In genomic region chr10:110843031-110843430, GRCh38 we compare ENCODE assay signal across 8 cellular contexts. TPM values are rescaled to one million over a fixed set of nuclear protein-coding genes. Genes with fewer than 3 reads are reported as not detected.
DNase-seq lines count a peak whose midpoint lies in the region; ATAC-seq and TF ChIP-seq lines count a peak whose summit lies in the region.

No MANE protein-coding gene starts in this region.

- no peaks in the 10 kb centered on the region for H3K9me3 Mint-ChIP-seq in central memory CD8-positive, alpha-beta T cell

- no peak for TF ChIP-seq CTCF in upper lobe of right lung (IDR thresholded peaks at IDR 0.05)

- DNase-seq in MV-4-11 (lab: John Stamatoyannopoulos, UW): peak; percentile 74
- peak in 1 of 2 donors; percentile 35 for DNase-seq in central memory CD8-positive, alpha-beta T cell (ENCODE audit: low spot score in 2 of 2)
- no peak for DNase-seq in upper lobe of right lung
- DNase-seq in ureter (ENCODE audit: low spot score): no peak
- DNase-seq in SW 1271 (lab: John Stamatoyannopoulos, UW): no peak
- no peak for DNase-seq in occipital lobe (lab: John Stamatoyannopoulos, UW)

- no peaks in the 10 kb centered on the region for H3K36me3 Mint-ChIP-seq in central memory CD8-positive, alpha-beta T cell (ENCODE audit: insufficient read depth)

- no peaks in the 10 kb centered on the region for H3K9me3 ChIP-seq in upper lobe of right lung

- no peaks in the 10 kb centered on the region for H3K27me3 Mint-ChIP-seq in central memory CD8-positive, alpha-beta T cell

- H3K4me1 ChIP-seq in upper lobe of right lung: no peaks in the 10 kb centered on the region

- H3K4me1 Mint-ChIP-seq in central memory CD8-positive, alpha-beta T cell: peaks cover 65% of the 10 kb centered on the region

- no peak overlapping the region for H3K4me3 ChIP-seq in upper lobe of right lung

- peak overlapping the region; percentile 34 for H3K4me3 Mint-ChIP-seq in central memory CD8-positive, alpha-beta T cell

- H3K27ac Mint-ChIP-seq in central memory CD8-positive, alpha-beta T cell (ENCODE audit: low read depth): peak overlapping the region; percentile 66

- no peak overlapping the region for H3K27ac ChIP-seq in upper lobe of right lung

- H3K27me3 ChIP-seq in upper lobe of right lung: no peaks in the 10 kb centered on the region

- intact Hi-C loops in upper lobe of right lung (cut with DNase I): no loop called here

- no peaks in the 10 kb centered on the region for H3K36me3 ChIP-seq in upper lobe of right lung

- ATAC-seq in GM18867 (IDR thresholded peaks at IDR 0.05; ENCODE audit: unreplicated experiment): peak; percentile 83
- peak; percentile 69 for ATAC-seq in GM21786 (IDR thresholded peaks at IDR 0.05; ENCODE audit: unreplicated experiment)
- ATAC-seq in central memory CD8-positive, alpha-beta T cell (replicated peaks; ENCODE audit: extremely low read depth, poor library complexity, severe bottlenecking): peak; percentile 92
- ATAC-seq in upper lobe of right lung: no peak

RNA-seq across cellular contexts. Expression of gene PDCD4, which starts 28.7 kb away (rescaled TPM):
- total RNA-seq in upper lobe of right lung (48.6 TPM), ureter (114 TPM), occipital lobe (61.1 TPM)
